1 cellular context compared by ENCODE assay signal in genomic region chr1:235072096-235072495, GRCh38.
TF ChIP-seq lines count a peak whose summit lies in the region.

No MANE protein-coding gene starts in this region.

TF ChIP-seq in liver, 16 proteins besides CTCF, POLR2A, EP300 and RAD21 (continued from another document):
- no peak for TF ChIP-seq ZBTB33 (IDR thresholded peaks at IDR 0.05)
